ENCODE assay signal across 9 cellular contexts in genomic region chr1:159000627-159001026, GRCh38. TPM values are rescaled to one million over a fixed set of nuclear protein-coding genes. Genes with fewer than 3 reads are reported as not detected.
DNase-seq lines count a peak whose midpoint lies in the region; ATAC-seq, FAIRE-seq and TF ChIP-seq lines count a peak whose summit lies in the region.
"Had no signal": no experiment of that assay in that cellular context is flagged by ENCODE, and none has a peak within 500 bp of the region (broad histone marks: within the 10 kb centered on the region; RNA-seq: fewer than 3 reads in every experiment).

No MANE protein-coding gene starts in this region.

- BruUV-seq in OCI-LY7 (replicated peaks; lab: Mats Ljungman, UMichigan): no TSS peak

- no peaks in the 10 kb centered on the region for H3K79me2 ChIP-seq in OCI-LY7 (ENCODE audit: insufficient read depth, low read depth, low read length)

- no peak overlapping the region for H2AFZ ChIP-seq in mesenchymal stem cell (ENCODE audit: low read depth, low read length)
- H2AFZ ChIP-seq in OCI-LY7 (ENCODE audit: low read length): no peak overlapping the region

- H3K23ac ChIP-seq in mesenchymal stem cell (ENCODE audit: low read length in 2 of 2): no peak overlapping the region

- H3K9ac ChIP-seq in mesenchymal stem cell (ENCODE audit: low read length): peak overlapping the region; percentile 99

- H3K14ac ChIP-seq in mesenchymal stem cell (ENCODE audit: low read length in 2 of 2): no peak overlapping the region

- H3K79me1 ChIP-seq in mesenchymal stem cell (replicated peaks; ENCODE audit: low read length, poor library complexity, severe bottlenecking): no peaks in the 10 kb centered on the region

- H4K91ac ChIP-seq in mesenchymal stem cell (ENCODE audit: low read length): no peak overlapping the region

- no peaks in the 10 kb centered on the region for H3K36me3 ChIP-seq in mesenchymal stem cell (ENCODE audit: control insufficient read depth in 1 of 2, insufficient read depth in 2 of 2, low read depth in 1 of 2, low read length in 2 of 2)
- no peaks in the 10 kb centered on the region for H3K36me3 ChIP-seq in upper lobe of right lung
- no peaks in the 10 kb centered on the region for H3K36me3 ChIP-seq in OCI-LY7 (ENCODE audit: insufficient read depth, low read length)

- 0% methylated on average over 1 of the region's 1 CpG for WGBS in mesenchymal stem cell

- H3K4me3 ChIP-seq in mesenchymal stem cell (ENCODE audit: insufficient read depth in 1 of 2, low read depth in 1 of 2, low read length in 2 of 2) (peak overlapping the region in 1 of 2 experiments; percentile 82), upper lobe of right lung (peak overlapping the region; percentile 42), OCI-LY7 (ENCODE audit: low read depth, low read length, poor library complexity, severe bottlenecking) (no peak overlapping the region)

- FAIRE-seq in endometrium (lab: Jason Lieb, UNC): peak; percentile 71
- FAIRE-seq: GM18507 had no signal

- H4K8ac ChIP-seq in mesenchymal stem cell (ENCODE audit: low read length): no peak overlapping the region

- no peaks in the 10 kb centered on the region for H3K4me1 ChIP-seq in mesenchymal stem cell (ENCODE audit: control insufficient read depth, insufficient read depth, low read depth, low read length)
- peaks cover 12% of the 10 kb centered on the region for H3K4me1 ChIP-seq in upper lobe of right lung
- peaks cover 29% of the 10 kb centered on the region for H3K4me1 ChIP-seq in OCI-LY7 (ENCODE audit: insufficient read depth, low read length, poor library complexity, severe bottlenecking)

- POLR2A ChIA-PET in OCI-LY7 (lab: Charles Lee): interaction anchor here (1.1 kb wide), 1 partner anchor 9 kb away, joined by 3 read pairs; the partner anchor contains the start of gene IFI16

- DNase-seq in AG20443 (ENCODE audit: low spot score) (peak; percentile 81), NCI-H460 (ENCODE audit: extremely low read depth, low read depth) (peak; percentile 92), mesenchymal stem cell (peak; percentile 93), upper lobe of right lung (peak; percentile 69), OCI-LY7 (ENCODE audit: low spot score) (no peak)

- H3K4ac ChIP-seq in mesenchymal stem cell (ENCODE audit: low read depth in 1 of 2, low read length in 2 of 2): no peak overlapping the region

- H3K9me3 ChIP-seq in mesenchymal stem cell (ENCODE audit: control insufficient read depth, low read length): no peaks in the 10 kb centered on the region
- H3K9me3 ChIP-seq in upper lobe of right lung: no peaks in the 10 kb centered on the region
- H3K9me3 ChIP-seq in OCI-LY7 (ENCODE audit: low read length): no peaks in the 10 kb centered on the region

- intact Hi-C loops in upper lobe of right lung (cut with DNase I): no loop called here
- intact Hi-C loops in OCI-LY7 (cut with micrococcal nuclease; ENCODE audit: unreplicated experiment): loop anchor here (10.0 kb wide), 1 partner anchor 436 kb away; no protein-coding TSS in a partner anchor

- H3K27ac ChIP-seq in mesenchymal stem cell (ENCODE audit: low read length, poor library complexity, severe bottlenecking) (no peak overlapping the region), upper lobe of right lung (peak overlapping the region; percentile 86), OCI-LY7 (ENCODE audit: low read depth, low read length, poor library complexity, severe bottlenecking) (no peak overlapping the region)

- no peak for TF ChIP-seq CTCF in upper lobe of right lung (IDR thresholded peaks at IDR 0.05)
- no peak for TF ChIP-seq CTCF in OCI-LY7 (conservative IDR thresholded peaks at IDR 0.05; ENCODE audit: low read length)

- no peak overlapping the region for H2BK5ac ChIP-seq in mesenchymal stem cell (ENCODE audit: low read depth, low read length, poor library complexity, severe bottlenecking)

- H2BK120ac ChIP-seq in mesenchymal stem cell (ENCODE audit: low read depth, low read length): no peak overlapping the region

- ATAC-seq in upper lobe of right lung: peak; percentile 79
- ATAC-seq in HG03460 (IDR thresholded peaks at IDR 0.05; ENCODE audit: unreplicated experiment): no peak
- no peak for ATAC-seq in GM18868 (IDR thresholded peaks at IDR 0.05; ENCODE audit: unreplicated experiment)

- H3K27me3 ChIP-seq in mesenchymal stem cell (ENCODE audit: control insufficient read depth in 1 of 2, insufficient read depth in 1 of 2, low read length in 2 of 2) (no peaks in the 10 kb centered on the region), upper lobe of right lung (no peaks in the 10 kb centered on the region)

- H2AK5ac ChIP-seq in mesenchymal stem cell (ENCODE audit: low read length, severe bottlenecking): no peak overlapping the region

- H3K9me2 ChIP-seq in OCI-LY7 (ENCODE audit: insufficient read depth, low read length): no peaks in the 10 kb centered on the region

- no peak overlapping the region for H2BK15ac ChIP-seq in mesenchymal stem cell (ENCODE audit: low read depth, poor library complexity, severe bottlenecking)

- CTCF ChIA-PET in OCI-LY7 (lab: Charles Lee; ENCODE audit: unreplicated experiment): no interaction called here

- no peak overlapping the region for H3K18ac ChIP-seq in mesenchymal stem cell (ENCODE audit: low read depth in 1 of 2, low read length in 2 of 2)

- no peak overlapping the region for H2BK12ac ChIP-seq in mesenchymal stem cell (ENCODE audit: low read length in 2 of 2)

- no peaks in the 10 kb centered on the region for H4K20me1 ChIP-seq in OCI-LY7 (ENCODE audit: insufficient read depth, low read length)

- H3K4me2 ChIP-seq in mesenchymal stem cell (ENCODE audit: low read length, poor library complexity, severe bottlenecking) (no peak overlapping the region), OCI-LY7 (ENCODE audit: low read length) (no peak overlapping the region)

RNA-seq across cellular contexts. Expression of gene IFI16, which starts 9.1 kb away (rescaled TPM):
- total RNA-seq in NCI-H460 (2014; rRNA removed; shearing (Covaris generic)): 46.6 and 65.7 TPM in 2 replicates
- polyA plus RNA-seq in NCI-H460 (2014; cell fraction: nucleus; rRNA removed): 8.3 and 13.0 TPM in 2 replicates
- 194 TPM for polyA plus RNA-seq in mesenchymal stem cell (2013, experiment 1 of 2)
- 191 TPM for polyA plus RNA-seq in mesenchymal stem cell (2013, experiment 2 of 2)
- total RNA-seq in upper lobe of right lung (98.0 TPM), OCI-LY7 (2022) (271 and 318 TPM in 2 replicates)
- total RNA-seq in OCI-LY7 (2014; rRNA removed; shearing (Covaris generic)): 96.5 and 99.3 TPM in 2 replicates
